8 cellular contexts compared by ENCODE assay signal in the genomic region with DNA sequence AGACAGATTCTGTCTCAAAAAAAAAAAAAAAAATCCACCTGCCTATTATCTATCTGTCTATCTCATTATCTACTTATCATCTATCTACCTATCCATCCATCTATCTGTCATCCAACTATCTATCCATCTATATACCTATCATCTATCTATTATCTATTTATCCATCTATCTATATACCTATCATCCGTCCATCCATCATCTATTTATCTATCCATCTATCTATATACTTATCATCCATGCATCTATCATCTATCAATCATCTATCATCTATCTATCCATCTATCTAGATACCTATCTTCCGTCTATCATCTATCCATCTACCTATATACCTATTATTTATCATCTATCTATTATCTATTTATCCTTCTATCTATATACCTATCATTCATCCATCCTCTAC.
"Had no signal": no experiment of that assay in that cellular context is flagged by ENCODE, and none has a peak within 500 bp of the region (broad histone marks: within the 10 kb centered on the region; RNA-seq: fewer than 3 reads in every experiment).

No MANE protein-coding gene starts in this region.

- H3K4me3 ChIP-seq: GM12878 had no signal

- FAIRE-seq: G401.6, GM12878, GM12891, GM12892, GM18507, GM19239 had no signal

- DNase-seq: GDM1, GF-D8 had no signal

- ATAC-seq: GM12878 had no signal
